Comparison of ENCODE assay signal across 12 cellular contexts in genomic region chr6:156634971-156635371, GRCh38.
A peak's percentile ranks its signal among the peaks of the same experiment; 100 is the strongest.
DNase-seq lines count a peak whose midpoint lies in the region; ATAC-seq, FAIRE-seq and TF ChIP-seq lines count a peak whose summit lies in the region.
"Had no signal": no experiment of that assay in that cellular context is flagged by ENCODE, and none has a peak within 500 bp of the region (broad histone marks: within the 10 kb centered on the region; RNA-seq: fewer than 3 reads in every experiment).

No MANE protein-coding gene starts in this region.

- no peaks in the 10 kb centered on the region for H3K4me1 ChIP-seq in astrocyte (ENCODE audit: insufficient read depth, low read length)
- H3K4me1 ChIP-seq in upper lobe of left lung, result peaks cover 3 to 12% (median 7%) of the 10 kb centered on the region in 4 donors

- no peaks in the 10 kb centered on the region for H3K9me3 Mint-ChIP-seq in astrocyte (ENCODE audit: unreplicated experiment)
- H3K9me3 Mint-ChIP-seq in naive B cell, result peaks cover 0 to 2% (median 0%) of the 10 kb centered on the region in 7 donors
- H3K9me3 Mint-ChIP-seq in progenitor cell of endocrine pancreas (ENCODE audit: low read depth), result no peaks in the 10 kb centered on the region
- H3K9me3 Mint-ChIP-seq: type B pancreatic cell had no signal

- H3K4me3 ChIP-seq in astrocyte (ENCODE audit: insufficient read depth, low read depth, low read length) (no peak overlapping the region), upper lobe of left lung (peak overlapping the region in 3 of 4 donors; percentile 4 to 39 (median 28))

- DNase-seq in Right ventricle myocardium superior (no peak), cardiac septum (ENCODE audit: low spot score) (no peak), astrocyte (ENCODE audit: low read depth) (no peak), naive B cell (no peak), upper lobe of left lung (no peak), DMS153 (lab: John Stamatoyannopoulos, UW) (no peak), activated T-cell treated with anti-CD3 and anti-CD28 coated beads for 4 hours (no peak), progenitor cell of endocrine pancreas (ENCODE audit: low spot score, unreplicated experiment) (no peak)
- DNase-seq: activated naive CD8-positive, alpha-beta T cell treated with anti-CD3 and anti-CD28 coated beads, Interleukin-2, amount 10 ng/mL, durations not matched to agents 7 days and 5 days; NCI-H82 had no signal

- no peak for TF ChIP-seq EP300 in upper lobe of left lung (IDR thresholded peaks at IDR 0.05)

- H3K36me3 ChIP-seq in astrocyte (ENCODE audit: insufficient read depth, low read length) (no peaks in the 10 kb centered on the region), upper lobe of left lung (no peaks in the 10 kb centered on the region)

- intact Hi-C loops in Right ventricle myocardium superior (cut with DNase I) (no loop called here), cardiac septum (cut with DNase I) (no loop called here)

- WGBS in upper lobe of left lung, 2 donors, result 41 to 43% methylated on average over 9 of the region's 9 CpGs

- FAIRE-seq in astrocyte (lab: Jason Lieb, UNC), result no peak

- ATAC-seq in Right ventricle myocardium superior (ENCODE audit: poor library complexity) (peak; percentile 22), naive B cell (ENCODE audit: low read depth in 2 of 2) (no peak), upper lobe of left lung (ENCODE audit: low FRiP score in 2 of 2) (no peak)

- H3K27ac ChIP-seq in astrocyte (ENCODE audit: low read depth, low read length), result no peak overlapping the region
- H3K27ac ChIP-seq in upper lobe of left lung, result peak overlapping the region in 1 of 4 donors; percentile 5
- H3K27ac ChIP-seq: VCaP had no signal

- H3K27ac Mint-ChIP-seq in astrocyte (ENCODE audit: unreplicated experiment) (no peak overlapping the region), naive B cell (peak overlapping the region in 5 of 6 donors; percentile 87 to 98 (median 90)), progenitor cell of endocrine pancreas (no peak overlapping the region)
- H3K27ac Mint-ChIP-seq: type B pancreatic cell had no signal

- H3K79me2 ChIP-seq in astrocyte (ENCODE audit: insufficient read depth, low read length), result no peaks in the 10 kb centered on the region

- H3K36me3 Mint-ChIP-seq in astrocyte (ENCODE audit: low read depth, unreplicated experiment), result peaks cover 3% of the 10 kb centered on the region
- H3K36me3 Mint-ChIP-seq in naive B cell, result no peaks in the 10 kb centered on the region
- no peaks in the 10 kb centered on the region for H3K36me3 Mint-ChIP-seq in progenitor cell of endocrine pancreas (ENCODE audit: insufficient read depth)
- H3K36me3 Mint-ChIP-seq: activated naive CD8-positive, alpha-beta T cell treated with anti-CD3 and anti-CD28 coated beads, Interleukin-2, amount 10 ng/mL, durations not matched to agents 7 days and 5 days; type B pancreatic cell had no signal

- TF ChIP-seq CTCF in astrocyte (IDR thresholded peaks at IDR 0.05; ENCODE audit: insufficient read depth, low read depth, low read length) (no peak), upper lobe of left lung (IDR thresholded peaks at IDR 0.05) (no peak), progenitor cell of endocrine pancreas (IDR thresholded peaks at IDR 0.05; ENCODE audit: unreplicated experiment) (no peak)

- H3K27me3 Mint-ChIP-seq in astrocyte (ENCODE audit: low read depth, unreplicated experiment), result peaks cover 4% of the 10 kb centered on the region
- H3K27me3 Mint-ChIP-seq in naive B cell, result no peaks in the 10 kb centered on the region
- no peaks in the 10 kb centered on the region for H3K27me3 Mint-ChIP-seq in progenitor cell of endocrine pancreas
- H3K27me3 Mint-ChIP-seq: activated naive CD8-positive, alpha-beta T cell treated with anti-CD3 and anti-CD28 coated beads, Interleukin-2, amount 10 ng/mL, durations not matched to agents 7 days and 5 days; type B pancreatic cell had no signal

- H3K27me3 ChIP-seq in astrocyte (ENCODE audit: insufficient read depth, low read length) (no peaks in the 10 kb centered on the region), upper lobe of left lung (no peaks in the 10 kb centered on the region)

- H4K20me1 ChIP-seq in astrocyte (ENCODE audit: insufficient read depth, low read length), result no peaks in the 10 kb centered on the region

- no peak overlapping the region for H3K4me3 Mint-ChIP-seq in astrocyte (ENCODE audit: unreplicated experiment)
- peak overlapping the region; percentile 65 to 93 (median 78) for H3K4me3 Mint-ChIP-seq in naive B cell
- H3K4me3 Mint-ChIP-seq in progenitor cell of endocrine pancreas (ENCODE audit: low read depth), result no peak overlapping the region
- H3K4me3 Mint-ChIP-seq: activated naive CD8-positive, alpha-beta T cell treated with anti-CD3 and anti-CD28 coated beads, Interleukin-2, amount 10 ng/mL, durations not matched to agents 7 days and 5 days; type B pancreatic cell had no signal

- peak overlapping the region; percentile 10 for H2AFZ ChIP-seq in astrocyte (ENCODE audit: low read depth, low read length)

- H3K9ac ChIP-seq in astrocyte (ENCODE audit: low read length), result no peak overlapping the region

- no peak overlapping the region for H3K4me2 ChIP-seq in astrocyte (ENCODE audit: low read length)

- TF ChIP-seq POLR2A in upper lobe of left lung (IDR thresholded peaks at IDR 0.05), result no peak

- H3K4me1 Mint-ChIP-seq in astrocyte (ENCODE audit: low read depth, unreplicated experiment) (peaks cover 3% of the 10 kb centered on the region), naive B cell (peaks cover 40 to 57% (median 49%) of the 10 kb centered on the region in 3 donors), progenitor cell of endocrine pancreas (ENCODE audit: low read depth) (peaks cover 10% of the 10 kb centered on the region)

- H3K9me3 ChIP-seq in astrocyte (ENCODE audit: insufficient read depth, low read depth, low read length) (no peaks in the 10 kb centered on the region), upper lobe of left lung (no peaks in the 10 kb centered on the region)

Comparison
In these comparisons a context has a peak if more than half of its experiments do, and no peak if none do; other contexts are left out.
1. H3K27ac Mint-ChIP-seq: peak in naive B cell (5 of 6); none in astrocyte (single experiment) and progenitor cell of endocrine pancreas (single experiment).
2. H3K4me3 Mint-ChIP-seq: peak in naive B cell (8 of 8); none in astrocyte (single experiment) and progenitor cell of endocrine pancreas (single experiment).